In genomic region chr1:43931711-43932660, GRCh38 we compare ENCODE assay signal across 1 cellular context.
TF ChIP-seq lines count a peak whose summit lies in the region.

No MANE protein-coding gene starts in this region.

TF ChIP-seq in K562, 482 proteins besides CTCF, POLR2A, EP300 and RAD21:
- TF ChIP-seq MEF2D (tag; conservative IDR thresholded peaks at IDR 0.05; ENCODE audit: low read depth), result no peak
- TF ChIP-seq POLR2G (IDR thresholded peaks at IDR 0.05; ENCODE audit: low read depth, low read length), result peak; percentile 42
